10 cellular contexts compared by ENCODE assay signal in genomic region chr6:139325003-139325600, GRCh38. TPM values are rescaled to one million over a fixed set of nuclear protein-coding genes. Genes with fewer than 3 reads are reported as not detected.
DNase-seq lines count a peak whose midpoint lies in the region; ATAC-seq and TF ChIP-seq lines count a peak whose summit lies in the region.
"Had no signal": no experiment of that assay in that cellular context is flagged by ENCODE, and none has a peak within 500 bp of the region (broad histone marks: within the 10 kb centered on the region; RNA-seq: fewer than 3 reads in every experiment).

No MANE protein-coding gene starts in this region.

- peaks cover 22% of the 10 kb centered on the region for H3K36me3 Mint-ChIP-seq in activated CD4-positive, alpha-beta memory T cell treated with anti-CD3 and anti-CD28 coated beads, Interleukin-2, amount 10 ng/mL, durations not matched to agents 7 days and 5 days (ENCODE audit: low read depth)
- peaks cover 4% of the 10 kb centered on the region for H3K36me3 Mint-ChIP-seq in activated CD4-positive, alpha-beta memory T cell treated with anti-CD3 and anti-CD28 coated beads for 36 hours
- H3K36me3 Mint-ChIP-seq in stimulated activated effector memory CD8-positive, alpha-beta T cell treated with anti-CD3 and anti-CD28 coated beads, Interleukin-12 subunit alpha, Interleukin-12 subunit beta, amount 100 ng/mL, for 72 hours: peaks cover 6% of the 10 kb centered on the region

- POLR2A ChIA-PET in activated CD4-positive, alpha-beta memory T cell treated with anti-CD3 and anti-CD28 coated beads, Interleukin-2, amount 10 ng/mL, durations not matched to agents 7 days and 5 days (lab: Charles Lee): interaction anchor here (0.9 to 2.7 kb wide), 7 partner anchors 11 to 206 kb away, joined by 3 to 55 read pairs (median 6); partner anchors contain the start of gene TXLNB
- POLR2A ChIA-PET in activated CD4-positive, alpha-beta memory T cell treated with anti-CD3 and anti-CD28 coated beads for 36 hours (lab: Charles Lee): no interaction called here
- POLR2A ChIA-PET in RWPE1 (lab: Yijun Ruan, JAX; ENCODE audit: low non-redundant PET) (no interaction called here), PC-3 (lab: Charles Lee; ENCODE audit: unreplicated experiment) (no interaction called here)

- intact Hi-C loops in activated CD4-positive, alpha-beta memory T cell treated with anti-CD3 and anti-CD28 coated beads for 36 hours (cut with micrococcal nuclease): no loop called here
- intact Hi-C loops in transverse colon (cut with DNase I; ENCODE audit: low total_unique reads): no loop called here
- intact Hi-C loops in PC-3 (cut with micrococcal nuclease): loop anchor here (2.0 kb wide), 1 partner anchor 60 kb away; no protein-coding TSS in a partner anchor

- no peak overlapping the region for H3K9ac ChIP-seq in PC-3 (ENCODE audit: low read length)

- H3K4me1 ChIP-seq in Peyer's patch (peaks cover 0 to 9% (median 0%) of the 10 kb centered on the region in 4 donors), transverse colon (peaks cover 0 to 27% (median 0%) of the 10 kb centered on the region in 4 donors), PC-3 (ENCODE audit: insufficient read depth, low read length) (peaks cover 9% of the 10 kb centered on the region; the same call in 1 of the 2 replicates)

- H3K4me1 Mint-ChIP-seq in activated CD4-positive, alpha-beta memory T cell treated with anti-CD3 and anti-CD28 coated beads, Interleukin-2, amount 10 ng/mL, durations not matched to agents 7 days and 5 days: peaks cover 31% of the 10 kb centered on the region
- H3K4me1 Mint-ChIP-seq in activated CD4-positive, alpha-beta memory T cell treated with anti-CD3 and anti-CD28 coated beads for 36 hours (ENCODE audit: low read depth): peaks cover 25% of the 10 kb centered on the region
- H3K4me1 Mint-ChIP-seq in stimulated activated effector memory CD8-positive, alpha-beta T cell treated with anti-CD3 and anti-CD28 coated beads, Interleukin-12 subunit alpha, Interleukin-12 subunit beta, amount 100 ng/mL, for 72 hours: peaks cover 30% of the 10 kb centered on the region

- H3K27ac Mint-ChIP-seq in activated CD4-positive, alpha-beta memory T cell treated with anti-CD3 and anti-CD28 coated beads, Interleukin-2, amount 10 ng/mL, durations not matched to agents 7 days and 5 days: peak overlapping the region; percentile 16
- no peak overlapping the region for H3K27ac Mint-ChIP-seq in activated CD4-positive, alpha-beta memory T cell treated with anti-CD3 and anti-CD28 coated beads for 36 hours
- H3K27ac Mint-ChIP-seq in stimulated activated effector memory CD8-positive, alpha-beta T cell treated with anti-CD3 and anti-CD28 coated beads, Interleukin-12 subunit alpha, Interleukin-12 subunit beta, amount 100 ng/mL, for 72 hours: no peak overlapping the region

- no peak for TF ChIP-seq EP300 in transverse colon (IDR thresholded peaks at IDR 0.05; ENCODE audit: low read depth)

- peaks cover 22% of the 10 kb centered on the region for H3K9me3 Mint-ChIP-seq in activated CD4-positive, alpha-beta memory T cell treated with anti-CD3 and anti-CD28 coated beads, Interleukin-2, amount 10 ng/mL, durations not matched to agents 7 days and 5 days
- peaks cover 5% of the 10 kb centered on the region for H3K9me3 Mint-ChIP-seq in activated CD4-positive, alpha-beta memory T cell treated with anti-CD3 and anti-CD28 coated beads for 36 hours
- H3K9me3 Mint-ChIP-seq in stimulated activated effector memory CD8-positive, alpha-beta T cell treated with anti-CD3 and anti-CD28 coated beads, Interleukin-12 subunit alpha, Interleukin-12 subunit beta, amount 100 ng/mL, for 72 hours: peaks cover 7% of the 10 kb centered on the region

- no peak for TF ChIP-seq CTCF in Peyer's patch (IDR thresholded peaks at IDR 0.05)
- TF ChIP-seq CTCF in transverse colon (IDR thresholded peaks at IDR 0.05): no peak
- no peak for TF ChIP-seq CTCF in RWPE1 (conservative IDR thresholded peaks at IDR 0.05; ENCODE audit: low read depth)
- TF ChIP-seq CTCF in PC-3 (conservative IDR thresholded peaks at IDR 0.05; ENCODE audit: low read depth, low read length): no peak

- H3K27me3 ChIP-seq in Peyer's patch (no peaks in the 10 kb centered on the region), transverse colon (no peaks in the 10 kb centered on the region), PC-3 (ENCODE audit: low read length) (no peaks in the 10 kb centered on the region)

- no peaks in the 10 kb centered on the region for H3F3A ChIP-seq in PC-3 (ENCODE audit: low read length, unreplicated experiment)

- H3K27ac ChIP-seq in Peyer's patch: peak overlapping the region in 3 of 4 donors; percentile 39 to 60 (median 40)
- peak overlapping the region; percentile 54 to 73 (median 66) for H3K27ac ChIP-seq in transverse colon
- no peak overlapping the region for H3K27ac ChIP-seq in RWPE1
- H3K27ac ChIP-seq in PC-3 (ENCODE audit: low read length): no peak overlapping the region

- H3K36me3 ChIP-seq in Peyer's patch: no peaks in the 10 kb centered on the region
- no peaks in the 10 kb centered on the region for H3K36me3 ChIP-seq in transverse colon
- H3K36me3 ChIP-seq in PC-3 (ENCODE audit: low read depth, low read length): no peaks in the 10 kb centered on the region

- TF ChIP-seq POLR2A in Peyer's patch (IDR thresholded peaks at IDR 0.05) (no peak), transverse colon (IDR thresholded peaks at IDR 0.05) (no peak)

- no peaks in the 10 kb centered on the region for H3K9me2 ChIP-seq in PC-3 (replicated peaks; ENCODE audit: low read length)

- H3K27me3 Mint-ChIP-seq in activated CD4-positive, alpha-beta memory T cell treated with anti-CD3 and anti-CD28 coated beads, Interleukin-2, amount 10 ng/mL, durations not matched to agents 7 days and 5 days: no peaks in the 10 kb centered on the region
- H3K27me3 Mint-ChIP-seq in activated CD4-positive, alpha-beta memory T cell treated with anti-CD3 and anti-CD28 coated beads for 36 hours: no peaks in the 10 kb centered on the region

- H2AFZ ChIP-seq in PC-3 (ENCODE audit: low read length): no peak overlapping the region

- in situ Hi-C loops in transverse colon (cut with MboI; ENCODE audit: low pct_ligation_motif_present in 1 of 4, low pct_unique_long_range_greater_than_20kb in 1 of 4, low sequenced_read_pairs in 3 of 4): no loop called here

- H4K20me1 ChIP-seq in PC-3 (ENCODE audit: low read length): no peaks in the 10 kb centered on the region

- H3K4me2 ChIP-seq in PC-3 (ENCODE audit: low read length): no peak overlapping the region

- no peaks in the 10 kb centered on the region for H3K79me2 ChIP-seq in PC-3 (ENCODE audit: low read length)

- CTCF ChIA-PET in activated CD4-positive, alpha-beta memory T cell treated with anti-CD3 and anti-CD28 coated beads, Interleukin-2, amount 10 ng/mL, durations not matched to agents 7 days and 5 days (lab: Charles Lee): interaction anchor here (1.0 to 2.1 kb wide), 6 partner anchors 11 to 106 kb away, joined by 3 to 15 read pairs (median 4); partner anchors contain the start of gene TXLNB
- CTCF ChIA-PET in activated CD4-positive, alpha-beta memory T cell treated with anti-CD3 and anti-CD28 coated beads for 36 hours (lab: Charles Lee): interaction anchor here (0.7 to 1.6 kb wide), 3 partner anchors 44 to 103 kb away, joined by 3 to 6 read pairs (median 3); no protein-coding TSS in a partner anchor
- CTCF ChIA-PET in RWPE1 (lab: Yijun Ruan, JAX) (no interaction called here), PC-3 (lab: Charles Lee) (no interaction called here)

- no peaks in the 10 kb centered on the region for H3K9me3 ChIP-seq in Peyer's patch
- H3K9me3 ChIP-seq in transverse colon: no peaks in the 10 kb centered on the region
- no peaks in the 10 kb centered on the region for H3K9me3 ChIP-seq in PC-3 (ENCODE audit: low read length)

- no peak for DNase-seq in activated CD4-positive, alpha-beta memory T cell treated with anti-CD3 and anti-CD28 coated beads, Interleukin-2, amount 10 ng/mL, durations not matched to agents 7 days and 5 days
- no peak for DNase-seq in activated CD4-positive, alpha-beta memory T cell treated with anti-CD3 and anti-CD28 coated beads for 36 hours
- DNase-seq in Peyer's patch: no peak
- DNase-seq in transverse colon: no peak
- DNase-seq in RWPE1 (ENCODE audit: low spot score): no peak
- no peak for DNase-seq in stimulated activated effector memory CD8-positive, alpha-beta T cell treated with anti-CD3 and anti-CD28 coated beads, Interleukin-12 subunit alpha, Interleukin-12 subunit beta, amount 100 ng/mL, for 72 hours (ENCODE audit: low spot score in 2 of 2)
- DNase-seq in PC-3: no peak
- DNase-seq: NCI-H446 treated with DMSO at 0.1 percent for 48 hours, small intestine had no signal

- no peak overlapping the region for H3K4me3 Mint-ChIP-seq in activated CD4-positive, alpha-beta memory T cell treated with anti-CD3 and anti-CD28 coated beads, Interleukin-2, amount 10 ng/mL, durations not matched to agents 7 days and 5 days
- no peak overlapping the region for H3K4me3 Mint-ChIP-seq in activated CD4-positive, alpha-beta memory T cell treated with anti-CD3 and anti-CD28 coated beads for 36 hours
- no peak overlapping the region for H3K4me3 Mint-ChIP-seq in stimulated activated effector memory CD8-positive, alpha-beta T cell treated with anti-CD3 and anti-CD28 coated beads, Interleukin-12 subunit alpha, Interleukin-12 subunit beta, amount 100 ng/mL, for 72 hours

- BruUV-seq in PC-3 (replicated peaks; lab: Mats Ljungman, UMichigan): no TSS peak

- H3K4me3 ChIP-seq in Peyer's patch: no peak overlapping the region
- H3K4me3 ChIP-seq in transverse colon: no peak overlapping the region
- H3K4me3 ChIP-seq in PC-3 (ENCODE audit: low read length): no peak overlapping the region

- ATAC-seq in HG03066 (IDR thresholded peaks at IDR 0.05; ENCODE audit: low read depth, unreplicated experiment): peak; percentile 46
- ATAC-seq in stimulated activated effector memory CD8-positive, alpha-beta T cell treated with anti-CD3 and anti-CD28 coated beads, Interleukin-12 subunit alpha, Interleukin-12 subunit beta, amount 100 ng/mL, for 72 hours: no peak
- ATAC-seq in PC-3: no peak

RNA-seq across cellular contexts. Expression of gene TXLNB, which starts 33.3 kb away (rescaled TPM):
- total RNA-seq in activated CD4-positive, alpha-beta memory T cell treated with anti-CD3 and anti-CD28 coated beads, Interleukin-2, amount 10 ng/mL, durations not matched to agents 7 days and 5 days: under 1 TPM; 0.60 to 0.90 TPM
- under 1 TPM; 0.17 to 0.31 TPM for total RNA-seq in activated CD4-positive, alpha-beta memory T cell treated with anti-CD3 and anti-CD28 coated beads for 36 hours
- total RNA-seq in Peyer's patch (1 to 10 TPM in 2 of 4 donors, under 1 TPM in 1, not detected in 1; 0.54 to 1.7 (median 1.0) TPM), transverse colon (1 to 10 TPM in 2 of 4 donors, under 1 TPM in 1, not detected in 1; 0.27 to 6.6 (median 2.1) TPM), PC-3 (2014; rRNA removed) (0.22 TPM in 1 of 2 replicates, not detected in the other)

RNA-seq across cellular contexts. Expression of gene CITED2, which starts 49.3 kb away (rescaled TPM):
- total RNA-seq in activated CD4-positive, alpha-beta memory T cell treated with anti-CD3 and anti-CD28 coated beads, Interleukin-2, amount 10 ng/mL, durations not matched to agents 7 days and 5 days: 100 to 1,000 TPM; 121 to 127 TPM
- 10 to 100 TPM; 50.1 to 52.1 TPM for total RNA-seq in activated CD4-positive, alpha-beta memory T cell treated with anti-CD3 and anti-CD28 coated beads for 36 hours
- total RNA-seq in Peyer's patch: 100 to 1,000 TPM in 1 of 4 donors, 10 to 100 TPM in 3; 67.7 to 122 (median 83.1) TPM
- total RNA-seq in transverse colon: 100 to 1,000 TPM in 2 of 4 donors, 10 to 100 TPM in 2; 66.6 to 116 (median 102) TPM
- 51.4 and 54.2 TPM in 2 replicates for total RNA-seq in PC-3 (2014; rRNA removed)

Comparison
In these comparisons a context has a peak if more than half of its experiments do, and no peak if none do; other contexts are left out.
1. H3K27ac ChIP-seq: peak in Peyer's patch (3 of 4) and transverse colon (4 of 4); none in RWPE1 (single experiment) and PC-3 (single experiment).
2. CTCF ChIA-PET loops: an anchor here in activated CD4-positive, alpha-beta memory T cell treated with anti-CD3 and anti-CD28 coated beads, Interleukin-2, amount 10 ng/mL, durations not matched to agents 7 days and 5 days (1.0 to 2.1 kb wide) and activated CD4-positive, alpha-beta memory T cell treated with anti-CD3 and anti-CD28 coated beads for 36 hours (0.7 to 1.6 kb wide); none called in RWPE1 and PC-3.